16 cellular contexts compared by ENCODE assay signal in the genomic region with DNA sequence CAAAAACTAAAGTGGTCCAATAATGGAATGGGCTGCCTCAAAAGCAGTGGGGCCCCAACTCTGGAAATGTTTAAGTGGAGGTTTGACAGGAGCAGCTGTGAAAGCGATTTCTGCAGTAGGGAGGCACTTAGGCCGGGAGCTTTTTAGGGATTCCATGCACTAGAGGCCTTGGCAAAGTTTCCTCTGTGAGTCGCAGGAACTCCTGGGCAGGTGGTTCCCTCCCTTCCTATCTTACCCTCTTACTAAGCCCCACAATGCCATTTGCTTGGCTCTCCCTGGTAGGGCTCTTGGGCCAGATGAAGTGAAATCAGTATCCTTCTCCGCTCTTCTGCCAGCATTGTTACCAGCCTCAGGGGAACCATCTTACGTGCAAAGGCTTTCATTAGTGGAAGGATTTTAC. TPM values are rescaled to one million over a fixed set of nuclear protein-coding genes. Genes with fewer than 3 reads are reported as not detected.
DNase-seq lines count a peak whose midpoint lies in the region; ATAC-seq and TF ChIP-seq lines count a peak whose summit lies in the region.
"Had no signal": no experiment of that assay in that cellular context is flagged by ENCODE, and none has a peak within 500 bp of the region (broad histone marks: within the 10 kb centered on the region; RNA-seq: fewer than 3 reads in every experiment).

No MANE protein-coding gene starts in this region.

- H2BK120ac ChIP-seq in H9 (ENCODE audit: low read depth, low read length, poor library complexity, severe bottlenecking): no peak overlapping the region

- no peak overlapping the region for H4K8ac ChIP-seq in H9 (replicated peaks; ENCODE audit: insufficient read length, low read depth, low read length)

- no peak overlapping the region for H3K56ac ChIP-seq in H9 (ENCODE audit: insufficient read length, low read depth, low read length)

- no peak overlapping the region for H3K4me3 Mint-ChIP-seq in H9
- H3K4me3 Mint-ChIP-seq in activated T-cell treated with anti-CD3 and anti-CD28 coated beads, Interleukin-2, amount 50 U/mL, for 4 hours: no peak overlapping the region
- H3K4me3 Mint-ChIP-seq: activated CD4-positive, alpha-beta T cell treated with anti-CD3 and anti-CD28 coated beads, Interleukin-2, amount 10 ng/mL, durations not matched to agents 24 days and 14 days; CD14-positive monocyte; T-helper 2 cell treated with Interferon-gamma antibody and Interleukin-4, amounts not matched to agents 5 μg/mL and 100 μg/mL, for 36 hours had no signal

- CTCF ChIA-PET in RWPE1 (lab: Yijun Ruan, JAX): interaction anchor here (0.6 kb wide), 1 partner anchor 500 kb away, joined by 3 read pairs; no protein-coding TSS in a partner anchor

- H3K4ac ChIP-seq in H9 (ENCODE audit: low read depth, low read length): no peak overlapping the region

- no peak overlapping the region for H3T11ph ChIP-seq in H9 (ENCODE audit: low read length)

- H3K14ac ChIP-seq in H9 (ENCODE audit: insufficient read depth, low read length): no peak overlapping the region

- H2BK5ac ChIP-seq in H9 (ENCODE audit: insufficient read length, low read length): no peak overlapping the region

- peaks cover 7% of the 10 kb centered on the region for H3K4me1 ChIP-seq in H9 (ENCODE audit: insufficient read depth, low read length)
- no peaks in the 10 kb centered on the region for H3K4me1 ChIP-seq in prostate gland (replicated peaks)
- H3K4me1 ChIP-seq: stomach had no signal

- H3K27ac Mint-ChIP-seq in H9: peak overlapping the region in 1 of 3 experiments; percentile 76; a peak in 3 of 7 replicates
- H3K27ac Mint-ChIP-seq: activated CD4-positive, alpha-beta T cell treated with anti-CD3 and anti-CD28 coated beads, Interleukin-2, amount 10 ng/mL, durations not matched to agents 24 days and 14 days; CD14-positive monocyte; T-helper 2 cell treated with Interferon-gamma antibody and Interleukin-4, amounts not matched to agents 5 μg/mL and 100 μg/mL, for 36 hours had no signal

- no peaks in the 10 kb centered on the region for H4K20me1 ChIP-seq in H9 (ENCODE audit: control insufficient read depth, insufficient read depth, insufficient read length)

- H2BK15ac ChIP-seq in H9 (ENCODE audit: low read depth, low read length): no peak overlapping the region

- no peak overlapping the region for H3K23ac ChIP-seq in H9 (ENCODE audit: insufficient read length, low read depth, low read length)

- no peaks in the 10 kb centered on the region for H3K79me1 ChIP-seq in H9 (ENCODE audit: insufficient read depth, low read depth, low read length, poor library complexity, severe bottlenecking)

- H3K4me3 ChIP-seq in fibroblast of mammary gland (ENCODE audit: control insufficient read depth, low read depth, low read length): no peak overlapping the region
- H3K4me3 ChIP-seq in prostate gland: no peak overlapping the region
- H3K4me3 ChIP-seq: stomach had no signal

- POLR2A ChIA-PET in RWPE1 (lab: Yijun Ruan, JAX; ENCODE audit: low non-redundant PET): no interaction called here

- H3K18ac ChIP-seq in H9 (ENCODE audit: insufficient read length, low read depth, low read length): no peak overlapping the region

- no peak for TF ChIP-seq CTCF in H9 (conservative IDR thresholded peaks at IDR 0.05)
- TF ChIP-seq CTCF in fibroblast of mammary gland (conservative IDR thresholded peaks at IDR 0.05; ENCODE audit: control insufficient read depth, insufficient read depth, low read depth, low read length): no peak
- TF ChIP-seq CTCF in RWPE1 (conservative IDR thresholded peaks at IDR 0.05; ENCODE audit: low read depth): no peak
- no peak for TF ChIP-seq CTCF in prostate gland (IDR thresholded peaks at IDR 0.05)

- H3K9me3 Mint-ChIP-seq in H9: peaks cover 0 to 4% of the 10 kb centered on the region in 2 experiments; a peak in 1 of 5 replicates
- no peaks in the 10 kb centered on the region for H3K9me3 Mint-ChIP-seq in activated T-cell treated with anti-CD3 and anti-CD28 coated beads, Interleukin-2, amount 50 U/mL, for 4 hours
- H3K9me3 Mint-ChIP-seq: activated CD4-positive, alpha-beta T cell treated with anti-CD3 and anti-CD28 coated beads, Interleukin-2, amount 10 ng/mL, durations not matched to agents 24 days and 14 days; CD14-positive monocyte; T-helper 2 cell treated with Interferon-gamma antibody and Interleukin-4, amounts not matched to agents 5 μg/mL and 100 μg/mL, for 36 hours had no signal

- no peak for ATAC-seq in activated T-cell treated with anti-CD3 and anti-CD28 coated beads, Interleukin-2, amount 50 U/mL, for 4 hours

- no peak overlapping the region for H3K9ac ChIP-seq in H9 (ENCODE audit: extremely low read depth, insufficient read length, low read length)

- no peaks in the 10 kb centered on the region for H3K23me2 ChIP-seq in H9 (ENCODE audit: insufficient read length, low read depth, low read length, poor library complexity, severe bottlenecking)

- no peak overlapping the region for H2BK20ac ChIP-seq in H9 (ENCODE audit: low read depth, low read length, poor library complexity, severe bottlenecking)

- no CpG with 5 or more reads among the region's 5 CpGs for WGBS in H9 (ENCODE audit: extremely low coverage, insufficient read length, low lambda C conversion rate)
- 84% methylated on average over 5 of the region's 5 CpGs for WGBS in prostate gland

- TF ChIP-seq POLR2A in prostate gland (IDR thresholded peaks at IDR 0.05): no peak

- H3K4me2 ChIP-seq in H9 (ENCODE audit: insufficient read depth, insufficient read length, low read length): no peak overlapping the region

- H4K5ac ChIP-seq in H9 (ENCODE audit: insufficient read length, low read depth, low read length): no peak overlapping the region

- no peak overlapping the region for H2AFZ ChIP-seq in H9 (ENCODE audit: low read length)

- H4K91ac ChIP-seq in H9 (ENCODE audit: insufficient read length, low read depth, low read length): no peak overlapping the region

- H3K27ac ChIP-seq in H9 (ENCODE audit: insufficient read length, low read depth, low read length) (no peak overlapping the region), RWPE1 (no peak overlapping the region), prostate gland (no peak overlapping the region)
- H3K27ac ChIP-seq: stomach had no signal

- no peaks in the 10 kb centered on the region; a peak in 1 of 7 replicates for H3K36me3 Mint-ChIP-seq in H9 (ENCODE audit: insufficient read depth in 1 of 3, low read depth in 3 of 3)
- no peaks in the 10 kb centered on the region for H3K36me3 Mint-ChIP-seq in activated T-cell treated with anti-CD3 and anti-CD28 coated beads, Interleukin-2, amount 50 U/mL, for 4 hours (ENCODE audit: insufficient read depth)
- H3K36me3 Mint-ChIP-seq: CD14-positive monocyte had no signal

- peaks cover 26 to 36% of the 10 kb centered on the region in 2 experiments for H3K4me1 Mint-ChIP-seq in H9
- no peaks in the 10 kb centered on the region for H3K4me1 Mint-ChIP-seq in activated T-cell treated with anti-CD3 and anti-CD28 coated beads, Interleukin-2, amount 50 U/mL, for 4 hours (ENCODE audit: low read depth)
- H3K4me1 Mint-ChIP-seq: activated CD4-positive, alpha-beta T cell treated with anti-CD3 and anti-CD28 coated beads, Interleukin-2, amount 10 ng/mL, durations not matched to agents 24 days and 14 days; CD14-positive monocyte had no signal

- H3K27me3 ChIP-seq in H9 (ENCODE audit: insufficient read depth, low read length): no peaks in the 10 kb centered on the region
- no peaks in the 10 kb centered on the region for H3K27me3 ChIP-seq in prostate gland (replicated peaks; ENCODE audit: insufficient read depth)
- H3K27me3 ChIP-seq: stomach had no signal

- H3K9me3 ChIP-seq in H9 (ENCODE audit: control insufficient read depth, low read depth, low read length): no peaks in the 10 kb centered on the region
- no peaks in the 10 kb centered on the region for H3K9me3 ChIP-seq in prostate gland
- H3K9me3 ChIP-seq: stomach had no signal

- no peak overlapping the region for H2AK5ac ChIP-seq in H9 (ENCODE audit: insufficient read length, low read length)

- H3K79me2 ChIP-seq in H9 (ENCODE audit: insufficient read depth, low read length): no peaks in the 10 kb centered on the region

- H3K36me3 ChIP-seq in prostate gland: no peaks in the 10 kb centered on the region
- H3K36me3 ChIP-seq: stomach had no signal

- H3K27me3 Mint-ChIP-seq in H9 (ENCODE audit: low read depth): no peaks in the 10 kb centered on the region
- peaks cover 4% of the 10 kb centered on the region for H3K27me3 Mint-ChIP-seq in activated T-cell treated with anti-CD3 and anti-CD28 coated beads, Interleukin-2, amount 50 U/mL, for 4 hours (ENCODE audit: low read depth)

- DNase-seq in DMS 273 (lab: John Stamatoyannopoulos, UW; ENCODE audit: unreplicated experiment): peak; percentile 73
- peak; percentile 36 for DNase-seq in H9
- DNase-seq in NCI-H226: peak; percentile 39
- peak; percentile 2 for DNase-seq in fibroblast of mammary gland (ENCODE audit: low read depth)
- no peak for DNase-seq in NCI-H146 (lab: John Stamatoyannopoulos, UW)
- DNase-seq in RWPE1 (ENCODE audit: low spot score): no peak
- no peak for DNase-seq in prostate gland (ENCODE audit: low spot score)
- no peak for DNase-seq in activated T-cell treated with anti-CD3 and anti-CD28 coated beads, Interleukin-2, amount 50 U/mL, for 4 hours
- DNase-seq: activated CD4-positive, alpha-beta T cell treated with anti-CD3 and anti-CD28 coated beads, Interleukin-2, amount 10 ng/mL, durations not matched to agents 24 days and 14 days; cortex of kidney; GDM1; mesenchymal stem cell; NCI-H1694 treated with DMSO at 0.1 percent for 48 hours; stomach had no signal

- intact Hi-C loops in prostate gland (cut with DNase I): no loop called here

- H2BK12ac ChIP-seq in H9 (ENCODE audit: insufficient read length, low read depth, low read length): no peak overlapping the region

RNA-seq across cellular contexts. Expression of a gene that starts 29.0 kb away (rescaled TPM):
- 2,741 and 2,816 TPM in 2 replicates for total RNA-seq in H9 (2021)
- total RNA-seq in prostate gland: 1,000 to 10,000 TPM in 1 of 2 donors, 100 to 1,000 TPM in 1; 950 to 1,861 TPM
- total RNA-seq in activated T-cell treated with anti-CD3 and anti-CD28 coated beads, Interleukin-2, amount 50 U/mL, for 4 hours: 1,000 to 10,000 TPM; 2,047 to 2,285 (median 2,225) TPM

RNA-seq across cellular contexts. Expression of a gene that starts 34.2 kb away (rescaled TPM):
- total RNA-seq in H9 (2021): 24.4 and 26.7 TPM in 2 replicates
- 10 to 100 TPM; 37.1 to 56.6 TPM for total RNA-seq in prostate gland
- 10 to 100 TPM; 33.0 to 43.7 (median 42.3) TPM for total RNA-seq in activated T-cell treated with anti-CD3 and anti-CD28 coated beads, Interleukin-2, amount 50 U/mL, for 4 hours

RNA-seq across cellular contexts. Expression of a gene that starts 40.6 kb away (rescaled TPM):
- total RNA-seq in H9 (2021): 4.4 and 6.1 TPM in 2 replicates
- 10 to 100 TPM in 1 of 2 donors, under 1 TPM in 1; 0.36 to 28.5 TPM for total RNA-seq in prostate gland
- under 1 TPM; 0.13 to 0.16 (median 0.15) TPM for total RNA-seq in activated T-cell treated with anti-CD3 and anti-CD28 coated beads, Interleukin-2, amount 50 U/mL, for 4 hours

Comparison
In these comparisons a context has a peak if more than half of its experiments do, and no peak if none do; other contexts are left out.
1. DNase-seq: peak in DMS 273 (single experiment), H9 (single experiment), NCI-H226 (single experiment) and fibroblast of mammary gland (single experiment); none in NCI-H146 (single experiment), RWPE1 (single experiment), prostate gland (single experiment) and activated T-cell treated with anti-CD3 and anti-CD28 coated beads, Interleukin-2, amount 50 U/mL, for 4 hours (single experiment).